In the genomic region with DNA sequence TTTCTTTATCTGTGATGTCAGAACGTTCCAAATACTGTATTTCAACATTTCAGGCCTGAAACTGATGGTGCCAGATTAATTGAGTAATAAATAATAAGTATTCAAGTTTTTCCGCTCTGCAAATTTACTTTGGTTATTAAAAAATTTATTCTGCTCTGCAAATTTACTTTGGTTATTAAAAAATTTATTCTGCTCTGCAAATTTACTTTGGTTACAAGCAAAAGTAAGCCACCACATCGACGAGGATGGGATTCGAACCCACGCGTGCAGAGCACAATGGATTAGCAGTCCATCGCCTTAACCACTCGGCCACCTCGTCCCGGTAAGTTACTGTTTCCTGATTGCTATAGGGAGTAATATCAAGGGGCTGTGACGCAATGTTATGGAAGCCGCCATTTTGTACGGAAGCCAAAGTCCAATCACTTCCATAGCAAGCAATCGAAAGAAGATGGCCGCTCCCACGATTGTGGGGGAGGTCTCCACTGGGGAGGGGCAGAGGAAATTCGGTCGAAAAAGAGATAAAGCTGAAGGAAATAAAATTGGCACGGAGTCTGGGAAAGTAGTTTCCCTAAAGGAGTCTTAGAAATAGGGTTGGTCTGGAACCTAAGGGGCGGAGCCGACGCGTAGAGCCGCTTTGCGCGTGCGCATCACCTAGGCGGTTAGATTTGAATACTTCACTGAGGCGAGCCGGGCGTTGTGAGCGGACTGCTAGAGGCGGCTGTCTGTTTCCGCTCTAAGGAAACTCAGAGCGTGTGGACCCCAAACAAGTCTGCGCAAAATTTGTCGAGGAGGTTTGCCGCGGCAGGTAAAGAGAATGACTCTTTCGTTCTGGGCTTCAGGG, we compare ENCODE assay signal across 8 cellular contexts. TPM values are rescaled to one million over a fixed set of nuclear protein-coding genes. Genes with fewer than 3 reads are reported as not detected.
DNase-seq lines count a peak whose midpoint lies in the region; ATAC-seq and TF ChIP-seq lines count a peak whose summit lies in the region.

A gene with protein sequence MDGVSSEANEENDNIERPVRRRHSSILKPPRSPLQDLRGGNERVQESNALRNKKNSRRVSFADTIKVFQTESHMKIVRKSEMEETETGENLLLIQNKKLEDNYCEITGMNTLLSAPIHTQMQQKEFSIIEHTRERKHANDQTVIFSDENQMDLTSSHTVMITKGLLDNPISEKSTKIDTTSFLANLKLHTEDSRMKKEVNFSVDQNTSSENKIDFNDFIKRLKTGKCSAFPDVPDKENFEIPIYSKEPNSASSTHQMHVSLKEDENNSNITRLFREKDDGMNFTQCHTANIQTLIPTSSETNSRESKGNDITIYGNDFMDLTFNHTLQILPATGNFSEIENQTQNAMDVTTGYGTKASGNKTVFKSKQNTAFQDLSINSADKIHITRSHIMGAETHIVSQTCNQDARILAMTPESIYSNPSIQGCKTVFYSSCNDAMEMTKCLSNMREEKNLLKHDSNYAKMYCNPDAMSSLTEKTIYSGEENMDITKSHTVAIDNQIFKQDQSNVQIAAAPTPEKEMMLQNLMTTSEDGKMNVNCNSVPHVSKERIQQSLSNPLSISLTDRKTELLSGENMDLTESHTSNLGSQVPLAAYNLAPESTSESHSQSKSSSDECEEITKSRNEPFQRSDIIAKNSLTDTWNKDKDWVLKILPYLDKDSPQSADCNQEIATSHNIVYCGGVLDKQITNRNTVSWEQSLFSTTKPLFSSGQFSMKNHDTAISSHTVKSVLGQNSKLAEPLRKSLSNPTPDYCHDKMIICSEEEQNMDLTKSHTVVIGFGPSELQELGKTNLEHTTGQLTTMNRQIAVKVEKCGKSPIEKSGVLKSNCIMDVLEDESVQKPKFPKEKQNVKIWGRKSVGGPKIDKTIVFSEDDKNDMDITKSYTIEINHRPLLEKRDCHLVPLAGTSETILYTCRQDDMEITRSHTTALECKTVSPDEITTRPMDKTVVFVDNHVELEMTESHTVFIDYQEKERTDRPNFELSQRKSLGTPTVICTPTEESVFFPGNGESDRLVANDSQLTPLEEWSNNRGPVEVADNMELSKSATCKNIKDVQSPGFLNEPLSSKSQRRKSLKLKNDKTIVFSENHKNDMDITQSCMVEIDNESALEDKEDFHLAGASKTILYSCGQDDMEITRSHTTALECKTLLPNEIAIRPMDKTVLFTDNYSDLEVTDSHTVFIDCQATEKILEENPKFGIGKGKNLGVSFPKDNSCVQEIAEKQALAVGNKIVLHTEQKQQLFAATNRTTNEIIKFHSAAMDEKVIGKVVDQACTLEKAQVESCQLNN (N-terminal part only) (plus strand): TSS at position 662 of the 841 bp plus-strand sequence. CDS start 8,683 bp downstream, outside the sequence.

- 3% methylated on average over 38 to 41 of the region's 41 CpGs for WGBS in upper lobe of left lung, 2 donors

- peak; percentile 84 for DNase-seq in GM13977 (ENCODE audit: low spot score)
- DNase-seq in NCI-H1694 treated with DMSO at 0.1 percent for 48 hours (lab: John Stamatoyannopoulos, UW): peak; percentile 95
- DNase-seq in amniotic stem cell (lab: John Stamatoyannopoulos, UW): peak; percentile 82
- peak; percentile 88 for DNase-seq in left cardiac atrium
- DNase-seq in posterior cingulate gyrus: peak; percentile 82 to 98 (median 92)
- peak; percentile 90 to 92 for DNase-seq in upper lobe of left lung

- TF ChIP-seq CTCF in GM13977 (IDR thresholded peaks at IDR 0.05; ENCODE audit: extremely low read depth, insufficient read depth, missing control alignments): peak; percentile 0
- peak in 1 of 6 experiments; percentile 10 for TF ChIP-seq CTCF in upper lobe of left lung (IDR thresholded peaks at IDR 0.05)

- H3K9me3 ChIP-seq in upper lobe of left lung: no peaks in the 10 kb centered on the region

- intact Hi-C loops in left cardiac atrium (cut with DNase I): no loop called here
- intact Hi-C loops in posterior cingulate gyrus (cut with DNase I): loop anchor here (1.0 to 2.0 kb wide), 2 partner anchors 29 to 301 kb away; a partner anchor contains a TSS

- H3K4me1 Mint-ChIP-seq in T-helper 1 cell treated with Interleukin-12 subunit alpha and Interleukin-12 subunit beta and Interleukin-4 antibody, amounts not matched to agents 30 μg/mL and 1 μg/mL, for 36 hours (ENCODE audit: low read depth): peaks cover 33% of the 10 kb centered on the region

- H3K4me1 ChIP-seq in upper lobe of left lung: peaks cover 8 to 17% (median 11%) of the 10 kb centered on the region in 4 donors

- H3K4me3 Mint-ChIP-seq in T-helper 1 cell treated with Interleukin-12 subunit alpha and Interleukin-12 subunit beta and Interleukin-4 antibody, amounts not matched to agents 30 μg/mL and 1 μg/mL, for 36 hours: peak within 1 kb of the TSS; percentile 99

- no peaks in the 10 kb centered on the region for H3K36me3 Mint-ChIP-seq in T-helper 1 cell treated with Interleukin-12 subunit alpha and Interleukin-12 subunit beta and Interleukin-4 antibody, amounts not matched to agents 30 μg/mL and 1 μg/mL, for 36 hours (ENCODE audit: low read depth)

- no peaks in the 10 kb centered on the region for H3K27me3 Mint-ChIP-seq in T-helper 1 cell treated with Interleukin-12 subunit alpha and Interleukin-12 subunit beta and Interleukin-4 antibody, amounts not matched to agents 30 μg/mL and 1 μg/mL, for 36 hours (ENCODE audit: low read depth)

- peak in 1 of 4 donors; percentile 50 for TF ChIP-seq POLR2A in upper lobe of left lung (IDR thresholded peaks at IDR 0.05)

- no peaks in the 10 kb centered on the region for H3K36me3 ChIP-seq in upper lobe of left lung

- TF ChIP-seq EP300 in upper lobe of left lung (IDR thresholded peaks at IDR 0.05): peak in 1 of 4 donors; percentile 57

- ATAC-seq in HG02885 (IDR thresholded peaks at IDR 0.05; ENCODE audit: poor library complexity, unreplicated experiment) (peak; percentile 70), left cardiac atrium (peak; percentile 93 to 94), upper lobe of left lung (ENCODE audit: low FRiP score in 2 of 2) (peak; percentile 94 to 96)

- peak within 1 kb of the TSS; percentile 64 to 84 (median 76) for H3K4me3 ChIP-seq in upper lobe of left lung

- peak within 1 kb of the TSS; percentile 99 for H3K27ac Mint-ChIP-seq in T-helper 1 cell treated with Interleukin-12 subunit alpha and Interleukin-12 subunit beta and Interleukin-4 antibody, amounts not matched to agents 30 μg/mL and 1 μg/mL, for 36 hours

- no peaks in the 10 kb centered on the region for H3K9me3 Mint-ChIP-seq in T-helper 1 cell treated with Interleukin-12 subunit alpha and Interleukin-12 subunit beta and Interleukin-4 antibody, amounts not matched to agents 30 μg/mL and 1 μg/mL, for 36 hours

- H3K27ac ChIP-seq in upper lobe of left lung: peak within 1 kb of the TSS; percentile 88 to 94 (median 92)

- no peaks in the 10 kb centered on the region for H3K27me3 ChIP-seq in upper lobe of left lung

- in situ Hi-C loops in GM13977 (cut with MboI; ENCODE audit: low pct_unique_long_range_greater_than_20kb, low sequenced_read_pairs, unreplicated experiment): no loop called here

RNA-seq across cellular contexts. Expression of the gene that starts here (rescaled TPM):
- 1 to 10 TPM in 1 of 2 donors, under 1 TPM in 1; 0.55 to 1.1 TPM for total RNA-seq in left cardiac atrium
- 1 to 10 TPM in 3 of 6 donors, under 1 TPM in 3; under 0.01 to 2.4 (median 1.3) TPM for total RNA-seq in upper lobe of left lung

Comparison
In these comparisons a context has a peak if more than half of its experiments do, and no peak if none do; other contexts are left out.
1. Peak in every context shown above with its lines: DNase-seq, ATAC-seq, H3K4me3 ChIP-seq and H3K27ac ChIP-seq.